8 cellular contexts compared by ENCODE assay signal in genomic region chr18:54607213-54607934, GRCh38. TPM values are rescaled to one million over a fixed set of nuclear protein-coding genes. Genes with fewer than 3 reads are reported as not detected.
DNase-seq lines count a peak whose midpoint lies in the region; ATAC-seq, FAIRE-seq and TF ChIP-seq lines count a peak whose summit lies in the region.

No MANE protein-coding gene starts in this region.

- H3K9ac ChIP-seq in K562 (ENCODE audit: insufficient read depth in 1 of 2, low read depth in 2 of 2, low read length in 2 of 2) (no peak overlapping the region), liver (ENCODE audit: low read depth in 1 of 2, low read length in 2 of 2) (peak overlapping the region; percentile 65 to 99)

- POLR2A ChIA-PET in K562 (lab: Yijun Ruan, JAX) = no interaction called here

- H3K36me3 ChIP-seq in K562 (ENCODE audit: control insufficient read depth, insufficient read depth, low read length) = no peaks in the 10 kb centered on the region
- H3K36me3 ChIP-seq in liver (ENCODE audit: control insufficient read depth in 4 of 4, insufficient read depth in 3 of 4, low read depth in 1 of 4, low read length in 3 of 4) = no peaks in the 10 kb centered on the region

- CTCF ChIA-PET in K562 (lab: Yijun Ruan, JAX; ENCODE audit: low intra/inter-chr PET ratio) = no interaction called here

- TF ChIP-seq RAD21 in K562 (CRISPR knock-in tag; conservative IDR thresholded peaks at IDR 0.05 in 1 of 2, IDR thresholded peaks at IDR 0.05 in 1 of 2) (no peak), liver (IDR thresholded peaks at IDR 0.05) (peak in 1 of 2 donors; percentile 31)

- no peaks in the 10 kb centered on the region for H3K79me2 ChIP-seq in K562 (ENCODE audit: control insufficient read depth, insufficient read depth, low read length)

- H3K9me1 ChIP-seq in K562 (ENCODE audit: control insufficient read depth, insufficient read depth, low read length) = no peaks in the 10 kb centered on the region

- H3K4me1 Mint-ChIP-seq in CD14-positive monocyte = peaks cover 17% of the 10 kb centered on the region

- no peak overlapping the region for H3K27ac Mint-ChIP-seq in CD14-positive monocyte

- TF ChIP-seq CTCF in CD14-positive monocyte (IDR thresholded peaks at IDR 0.05) (no peak), K562 (IDR thresholded peaks at IDR 0.05 in 2 of 3, conservative IDR thresholded peaks at IDR 0.05 in 1 of 3; ENCODE audit: insufficient read depth in 2 of 3, low read depth in 1 of 3, low read length in 3 of 3) (no peak), liver (IDR thresholded peaks at IDR 0.05; ENCODE audit: low read depth, low read length, missing input control) (no peak)

- BruUV-seq in K562 (replicated peaks; lab: Mats Ljungman, UMichigan) = no TSS peak

- WGBS in K562 (ENCODE audit: insufficient coverage, low coverage, missing lambda C conversion rate) = 17% methylated on average over 10 of the region's 10 CpGs
- WGBS in liver = 32% methylated on average over 10 of the region's 10 CpGs

- in situ Hi-C loops in K562 (cut with MboI) = no loop called here

- H3K9me3 ChIP-seq in K562 (replicated peaks; ENCODE audit: control insufficient read depth, insufficient read depth, low read depth, low read length) (no peaks in the 10 kb centered on the region), liver (ENCODE audit: control insufficient read depth in 4 of 4, low read length in 3 of 4) (no peaks in the 10 kb centered on the region)

- peaks cover 4 to 12% (median 8%) of the 10 kb centered on the region in 3 donors for H3K27me3 Mint-ChIP-seq in CD14-positive monocyte (ENCODE audit: low read depth in 3 of 3)

- ATAC-seq in K562 (peak; percentile 42; the same call in 2 of the 3 replicates), HG02938 (IDR thresholded peaks at IDR 0.05; ENCODE audit: unreplicated experiment) (no peak), GM21528 (IDR thresholded peaks at IDR 0.05; ENCODE audit: low FRiP score, unreplicated experiment) (no peak), HG02884 (IDR thresholded peaks at IDR 0.05; ENCODE audit: unreplicated experiment) (no peak)

- H3K4me1 ChIP-seq in K562 (replicated peaks in 1 of 2; ENCODE audit: control insufficient read depth in 2 of 2, insufficient read depth in 2 of 2, low read length in 2 of 2) (peaks cover 0 to 2% of the 10 kb centered on the region in 2 experiments; a peak in 1 of 5 replicates), liver (ENCODE audit: control insufficient read depth in 4 of 4, insufficient read depth in 4 of 4, low read length in 3 of 4) (peaks cover 0 to 6% (median 3%) of the 10 kb centered on the region in 4 donors)

- FAIRE-seq in K562 (lab: Jason Lieb, UNC) = no peak

- H3K36me3 Mint-ChIP-seq in CD14-positive monocyte = no peaks in the 10 kb centered on the region

- H3K27ac ChIP-seq in K562 (ENCODE audit: extremely low read depth, low read depth, low read length) (no peak overlapping the region), liver (ENCODE audit: low read depth in 1 of 2, low read length in 2 of 2) (peak overlapping the region; percentile 89 to 99)

- H3K4me2 ChIP-seq in K562 (ENCODE audit: insufficient read depth, low read length) = peak overlapping the region; percentile 52

- H3K27me3 ChIP-seq in K562 (ENCODE audit: control insufficient read depth in 2 of 2, insufficient read depth in 2 of 2, low read length in 2 of 2) (no peaks in the 10 kb centered on the region), liver (ENCODE audit: control insufficient read depth in 4 of 4, insufficient read depth in 4 of 4, low read length in 3 of 4) (no peaks in the 10 kb centered on the region)

- intact Hi-C loops in CD14-positive monocyte (cut with micrococcal nuclease) = no loop called here
- intact Hi-C loops in K562 (cut with micrococcal nuclease) = no loop called here

- no peak for TF ChIP-seq POLR2A in K562 (conservative IDR thresholded peaks at IDR 0.05)

- H3K4me3 Mint-ChIP-seq in CD14-positive monocyte = peak overlapping the region; percentile 32 to 77

- TF ChIP-seq EP300 in K562 (IDR thresholded peaks at IDR 0.05; ENCODE audit: low read length) = no peak

- H3K9me3 Mint-ChIP-seq in CD14-positive monocyte = no peaks in the 10 kb centered on the region

- H3K4me3 ChIP-seq in K562 = peak overlapping the region; percentile 13; the same call in 1 of the 2 replicates
- peak overlapping the region; percentile 52 to 71 (median 55) for H3K4me3 ChIP-seq in liver (ENCODE audit: low read depth in 1 of 3, low read length in 3 of 3)

- no peak for DNase-seq in CD14-positive monocyte (ENCODE audit: low spot score)
- peak; percentile 64 for DNase-seq in LoVo (ENCODE audit: low spot score)
- DNase-seq in K562 (ENCODE audit: extremely low read depth in 1 of 4, low spot score in 3 of 4) = peak in 1 of 4 experiments; percentile 3
- DNase-seq in Kasumi-1 (lab: John Stamatoyannopoulos, UW) = no peak

- H2AFZ ChIP-seq in K562 (ENCODE audit: low read depth, low read length) = peak overlapping the region; percentile 86

- no peaks in the 10 kb centered on the region for H4K20me1 ChIP-seq in K562 (replicated peaks; ENCODE audit: control insufficient read depth, insufficient read depth, low read length)

TF ChIP-seq in K562, 482 proteins besides CTCF, POLR2A, EP300 and RAD21:
- TF ChIP-seq KLF13 (tag; IDR thresholded peaks at IDR 0.05; ENCODE audit: borderline replicate concordance, low read depth) (no peak), MBD2 (IDR thresholded peaks at IDR 0.05; ENCODE audit: borderline replicate concordance, low read depth) (no peak), CEBPG (CRISPR knock-in tag; IDR thresholded peaks at IDR 0.05) (no peak), CEBPG (tag; conservative IDR thresholded peaks at IDR 0.05 in 1 of 2, IDR thresholded peaks at IDR 0.05 in 1 of 2) (peak; percentile 25 to 55; a peak in 2 of 4 replicates)

TF ChIP-seq in liver, 16 proteins besides CTCF, POLR2A, EP300 and RAD21 (continues in another document):
- TF ChIP-seq MAX (IDR thresholded peaks at IDR 0.05) (peak; percentile 61), SP1 (IDR thresholded peaks at IDR 0.05) (peak; percentile 49), NR2F2 (IDR thresholded peaks at IDR 0.05) (no peak), EGR1 (IDR thresholded peaks at IDR 0.05; ENCODE audit: low read depth in 2 of 2) (no peak), RXRA (IDR thresholded peaks at IDR 0.05) (peak in 1 of 2 donors; percentile 67), FOXA1 (IDR thresholded peaks at IDR 0.05) (no peak), HNF4A (conservative IDR thresholded peaks at IDR 0.05) (peak; percentile 24 to 75), GABPA (IDR thresholded peaks at IDR 0.05 in 1 of 2, conservative IDR thresholded peaks at IDR 0.05 in 1 of 2) (peak in 1 of 2 donors; percentile 41), JUND (IDR thresholded peaks at IDR 0.05) (peak in 1 of 2 donors; percentile 86), HNF4G (IDR thresholded peaks at IDR 0.05) (no peak), FOXA2 (IDR thresholded peaks at IDR 0.05) (peak; percentile 48), ATF3 (IDR thresholded peaks at IDR 0.05) (no peak)
- TF ChIP-seq, protein P1, sequence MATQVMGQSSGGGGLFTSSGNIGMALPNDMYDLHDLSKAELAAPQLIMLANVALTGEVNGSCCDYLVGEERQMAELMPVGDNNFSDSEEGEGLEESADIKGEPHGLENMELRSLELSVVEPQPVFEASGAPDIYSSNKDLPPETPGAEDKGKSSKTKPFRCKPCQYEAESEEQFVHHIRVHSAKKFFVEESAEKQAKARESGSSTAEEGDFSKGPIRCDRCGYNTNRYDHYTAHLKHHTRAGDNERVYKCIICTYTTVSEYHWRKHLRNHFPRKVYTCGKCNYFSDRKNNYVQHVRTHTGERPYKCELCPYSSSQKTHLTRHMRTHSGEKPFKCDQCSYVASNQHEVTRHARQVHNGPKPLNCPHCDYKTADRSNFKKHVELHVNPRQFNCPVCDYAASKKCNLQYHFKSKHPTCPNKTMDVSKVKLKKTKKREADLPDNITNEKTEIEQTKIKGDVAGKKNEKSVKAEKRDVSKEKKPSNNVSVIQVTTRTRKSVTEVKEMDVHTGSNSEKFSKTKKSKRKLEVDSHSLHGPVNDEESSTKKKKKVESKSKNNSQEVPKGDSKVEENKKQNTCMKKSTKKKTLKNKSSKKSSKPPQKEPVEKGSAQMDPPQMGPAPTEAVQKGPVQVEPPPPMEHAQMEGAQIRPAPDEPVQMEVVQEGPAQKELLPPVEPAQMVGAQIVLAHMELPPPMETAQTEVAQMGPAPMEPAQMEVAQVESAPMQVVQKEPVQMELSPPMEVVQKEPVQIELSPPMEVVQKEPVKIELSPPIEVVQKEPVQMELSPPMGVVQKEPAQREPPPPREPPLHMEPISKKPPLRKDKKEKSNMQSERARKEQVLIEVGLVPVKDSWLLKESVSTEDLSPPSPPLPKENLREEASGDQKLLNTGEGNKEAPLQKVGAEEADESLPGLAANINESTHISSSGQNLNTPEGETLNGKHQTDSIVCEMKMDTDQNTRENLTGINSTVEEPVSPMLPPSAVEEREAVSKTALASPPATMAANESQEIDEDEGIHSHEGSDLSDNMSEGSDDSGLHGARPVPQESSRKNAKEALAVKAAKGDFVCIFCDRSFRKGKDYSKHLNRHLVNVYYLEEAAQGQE (IDR thresholded peaks at IDR 0.05) = peak; percentile 74

RNA-seq across cellular contexts. Expression of gene DYNAP, which starts 16.3 kb away (rescaled TPM):
- polyA plus RNA-seq in CD14-positive monocyte (not detected), K562 (2011; rRNA removed) (not detected in 2 replicates), K562 (2014; fragmentation: Illumina TruSeq; extraction: Trizol) (not detected in 2 replicates), K562 (2014; fragmentation: Nextera tagmentation; extraction: Ambion mirVana) (not detected), K562 (2014; rRNA removed) (not detected in 2 replicates), liver (not detected)
- not detected in 2 replicates for total RNA-seq in K562 (2011; cell fraction: chromatin; rRNA removed; ENCODE audit: low replicate concordance)
- total RNA-seq in K562 (2011; cell fraction: nucleolus; rRNA removed) = not detected in 2 replicates
- not detected in 2 replicates for total RNA-seq in K562 (2011; cell fraction: nucleoplasm; rRNA removed)
- total RNA-seq in K562 (2014; rRNA removed) (not detected in 2 replicates), K562 (2014; rRNA removed; fragmentation: Illumina TruSeq; extraction: Trizol) (not detected in 2 replicates), K562 (2015; rRNA removed; fragmentation: Illumina TruSeq; extraction: Trizol) (not detected in 2 replicates), K562 (2021) (not detected in 2 replicates), liver (not detected)
- not detected in 2 replicates for polyA plus RNA-seq in K562 (2011; cell fraction: cytosol; rRNA removed)
- polyA plus RNA-seq in K562 (2011; cell fraction: nucleus; rRNA removed) = not detected in 2 replicates
- not detected in 2 replicates for polyA plus RNA-seq in K562 (2012)
- not detected in 2 replicates for polyA minus RNA-seq in K562 (2011; rRNA and poly(A)+ RNA removed)
- polyA minus RNA-seq in K562 (2011; cell fraction: cytosol; rRNA and poly(A)+ RNA removed) = not detected in 2 replicates
- polyA minus RNA-seq in K562 (2011; cell fraction: nucleus; rRNA and poly(A)+ RNA removed) = not detected in 2 replicates

Comparison
In these comparisons a context has a peak if more than half of its experiments do, and no peak if none do; other contexts are left out.
1. H3K9ac ChIP-seq: peak in liver (2 of 2); none in K562 (0 of 2).